8 cellular contexts compared by ENCODE assay signal in genomic region chr9:129836342-129837007, GRCh38. TPM values are rescaled to one million over a fixed set of nuclear protein-coding genes. Genes with fewer than 3 reads are reported as not detected.
DNase-seq lines count a peak whose midpoint lies in the region; ATAC-seq, FAIRE-seq and TF ChIP-seq lines count a peak whose summit lies in the region.

No MANE protein-coding gene starts in this region.

- peak; percentile 30 for DNase-seq in COLO668 (lab: John Stamatoyannopoulos, UW; ENCODE audit: unreplicated experiment)
- DNase-seq in OCI-LY7 (ENCODE audit: low spot score), result peak; percentile 75
- DNase-seq in K562 (ENCODE audit: extremely low read depth in 1 of 4, low spot score in 3 of 4), result peak in 2 of 4 experiments; percentile 43 to 63
- peak; percentile 26 for DNase-seq in transverse colon
- no peak for DNase-seq in NCI-H1048 (lab: John Stamatoyannopoulos, UW)
- DNase-seq in NCI-H345 treated with DMSO at 0.1 percent for 48 hours (lab: John Stamatoyannopoulos, UW; ENCODE audit: unreplicated experiment), result no peak
- no peak for DNase-seq in NCI-H748 treated with DMSO at 0.1 percent for 48 hours (lab: John Stamatoyannopoulos, UW)

- BruUV-seq in OCI-LY7 (replicated peaks; lab: Mats Ljungman, UMichigan) (no TSS peak), K562 (replicated peaks; lab: Mats Ljungman, UMichigan) (no TSS peak)

- H3K9me2 ChIP-seq in OCI-LY7 (ENCODE audit: insufficient read depth, low read length), result no peaks in the 10 kb centered on the region

- H3K9ac ChIP-seq in K562 (ENCODE audit: insufficient read depth in 1 of 2, low read depth in 2 of 2, low read length in 2 of 2), result peak overlapping the region; percentile 88 to 97

- TF ChIP-seq CTCF in OCI-LY7 (conservative IDR thresholded peaks at IDR 0.05; ENCODE audit: low read length), result no peak
- TF ChIP-seq CTCF in K562 (IDR thresholded peaks at IDR 0.05 in 2 of 3, conservative IDR thresholded peaks at IDR 0.05 in 1 of 3; ENCODE audit: insufficient read depth in 2 of 3, low read depth in 1 of 3, low read length in 3 of 3), result 0 out of 6 replicates have a peak, but pooled peaks of 1 of the 3 experiments have one; percentile 27
- no peak for TF ChIP-seq CTCF in transverse colon (IDR thresholded peaks at IDR 0.05)

- H3K27ac ChIP-seq in OCI-LY7 (ENCODE audit: low read depth, low read length, poor library complexity, severe bottlenecking) (peak overlapping the region; percentile 49), K562 (ENCODE audit: extremely low read depth, low read depth, low read length) (peak overlapping the region; percentile 80), transverse colon (peak overlapping the region; percentile 88 to 98 (median 96))

- intact Hi-C loops in OCI-LY7 (cut with micrococcal nuclease; ENCODE audit: unreplicated experiment), result no loop called here
- intact Hi-C loops in K562 (cut with micrococcal nuclease), result no loop called here
- intact Hi-C loops in transverse colon (cut with DNase I; ENCODE audit: low total_unique reads), result no loop called here

- peaks cover 9% of the 10 kb centered on the region for H3K9me1 ChIP-seq in K562 (ENCODE audit: control insufficient read depth, insufficient read depth, low read length)

- H3K4me2 ChIP-seq in OCI-LY7 (ENCODE audit: low read length) (peak overlapping the region; percentile 96), K562 (ENCODE audit: insufficient read depth, low read length) (peak overlapping the region; percentile 89)

- WGBS in K562 (ENCODE audit: insufficient coverage, low coverage, missing lambda C conversion rate), result 18% methylated on average over 16 of the region's 16 CpGs
- 0 to 42% methylated on average over 1 to 16 of the region's 16 CpGs for WGBS in transverse colon (ENCODE audit: low coverage in 1 of 2), 2 donors

- no peak for TF ChIP-seq POLR2A in K562 (conservative IDR thresholded peaks at IDR 0.05)
- no peak for TF ChIP-seq POLR2A in transverse colon (IDR thresholded peaks at IDR 0.05)

- H3K4me3 ChIP-seq in OCI-LY7 (ENCODE audit: low read depth, low read length, poor library complexity, severe bottlenecking) (peak overlapping the region; percentile 93), K562 (peak overlapping the region; percentile 90), mononuclear cell (ENCODE audit: low read length) (peak overlapping the region; percentile 93), transverse colon (peak overlapping the region; percentile 85 to 100 (median 92))

- peak; percentile 7; the same call in 2 of the 3 replicates for ATAC-seq in K562

- CTCF ChIA-PET in OCI-LY7 (lab: Charles Lee; ENCODE audit: unreplicated experiment), result no interaction called here
- CTCF ChIA-PET in K562 (lab: Yijun Ruan, JAX; ENCODE audit: low intra/inter-chr PET ratio), result no interaction called here

- TF ChIP-seq RAD21 in K562 (CRISPR knock-in tag; conservative IDR thresholded peaks at IDR 0.05 in 1 of 2, IDR thresholded peaks at IDR 0.05 in 1 of 2), result 0 out of 4 replicates have a peak, but pooled peaks of 1 of the 2 experiments have one; percentile 3

- POLR2A ChIA-PET in OCI-LY7 (lab: Charles Lee) (no interaction called here), K562 (lab: Yijun Ruan, JAX) (interaction anchor here (0.6 to 5.5 kb wide), 8 partner anchors 8 to 352 kb away, joined by 3 to 39 read pairs (median 5); no protein-coding TSS in a partner anchor)

- H3K9me3 ChIP-seq in OCI-LY7 (ENCODE audit: low read length) (no peaks in the 10 kb centered on the region), K562 (replicated peaks; ENCODE audit: control insufficient read depth, insufficient read depth, low read depth, low read length) (no peaks in the 10 kb centered on the region), mononuclear cell (ENCODE audit: low read depth, low read length) (no peaks in the 10 kb centered on the region), transverse colon (no peaks in the 10 kb centered on the region)

- H2AFZ ChIP-seq in OCI-LY7 (ENCODE audit: low read length) (peak overlapping the region; percentile 22; the same call in 1 of the 2 replicates), K562 (ENCODE audit: low read depth, low read length) (no peak overlapping the region)

- H3K27me3 ChIP-seq in K562 (ENCODE audit: control insufficient read depth in 2 of 2, insufficient read depth in 2 of 2, low read length in 2 of 2) (no peaks in the 10 kb centered on the region), mononuclear cell (ENCODE audit: insufficient read depth, low read length) (no peaks in the 10 kb centered on the region), transverse colon (no peaks in the 10 kb centered on the region)

- peaks cover 48% of the 10 kb centered on the region for H3K4me1 ChIP-seq in OCI-LY7 (ENCODE audit: insufficient read depth, low read length, poor library complexity, severe bottlenecking)
- H3K4me1 ChIP-seq in K562 (replicated peaks in 1 of 2; ENCODE audit: control insufficient read depth in 2 of 2, insufficient read depth in 2 of 2, low read length in 2 of 2), result peaks cover 45 to 48% of the 10 kb centered on the region in 2 experiments
- peaks cover 51% of the 10 kb centered on the region for H3K4me1 ChIP-seq in mononuclear cell (ENCODE audit: insufficient read depth, low read length)
- H3K4me1 ChIP-seq in transverse colon, result peaks cover 0 to 39% (median 22%) of the 10 kb centered on the region in 4 donors

- H3K36me3 ChIP-seq in OCI-LY7 (ENCODE audit: insufficient read depth, low read length), result peaks cover 17% of the 10 kb centered on the region
- peaks cover 48% of the 10 kb centered on the region for H3K36me3 ChIP-seq in K562 (ENCODE audit: control insufficient read depth, insufficient read depth, low read length)
- H3K36me3 ChIP-seq in transverse colon, result peaks cover 0 to 11% (median 5%) of the 10 kb centered on the region in 4 donors

- TF ChIP-seq EP300 in K562 (IDR thresholded peaks at IDR 0.05; ENCODE audit: low read length) (no peak), transverse colon (IDR thresholded peaks at IDR 0.05; ENCODE audit: low read depth) (no peak)

- FAIRE-seq in K562 (lab: Jason Lieb, UNC), result no peak

- peaks cover 30% of the 10 kb centered on the region for H3K79me2 ChIP-seq in OCI-LY7 (ENCODE audit: insufficient read depth, low read depth, low read length)
- peaks cover 78% of the 10 kb centered on the region for H3K79me2 ChIP-seq in K562 (ENCODE audit: control insufficient read depth, insufficient read depth, low read length)

- in situ Hi-C loops in K562 (cut with MboI), result no loop called here
- in situ Hi-C loops in transverse colon (cut with MboI; ENCODE audit: low pct_ligation_motif_present in 1 of 4, low pct_unique_long_range_greater_than_20kb in 1 of 4, low sequenced_read_pairs in 3 of 4), result no loop called here

- H4K20me1 ChIP-seq in OCI-LY7 (ENCODE audit: insufficient read depth, low read length) (peaks cover 7% of the 10 kb centered on the region; the same call in 1 of the 2 replicates), K562 (replicated peaks; ENCODE audit: control insufficient read depth, insufficient read depth, low read length) (no peaks in the 10 kb centered on the region)

RNA-seq across cellular contexts. Expression of gene USP20, which starts 1.2 kb away (rescaled TPM):
- 14.4 and 15.5 TPM in 2 replicates for total RNA-seq in OCI-LY7 (2014; rRNA removed; shearing (Covaris generic))
- total RNA-seq in OCI-LY7 (2022) (24.1 and 26.1 TPM in 2 replicates), K562 (2014; rRNA removed) (77.0 and 115 TPM in 2 replicates), K562 (2014; rRNA removed; fragmentation: Illumina TruSeq; extraction: Trizol) (20.6 and 22.0 TPM in 2 replicates), K562 (2015; rRNA removed; fragmentation: Illumina TruSeq; extraction: Trizol) (41.3 and 44.8 TPM in 2 replicates), K562 (2021) (119 and 136 TPM in 2 replicates), mononuclear cell (17.1 TPM), transverse colon (10 to 100 TPM; 18.3 to 40.0 (median 25.3) TPM)
- total RNA-seq in K562 (2011; cell fraction: chromatin; rRNA removed; ENCODE audit: low replicate concordance), result 152 and 399 TPM in 2 replicates
- 296 and 299 TPM in 2 replicates for total RNA-seq in K562 (2011; cell fraction: nucleolus; rRNA removed)
- 160 and 192 TPM in 2 replicates for total RNA-seq in K562 (2011; cell fraction: nucleoplasm; rRNA removed)
- polyA plus RNA-seq in K562 (2011; rRNA removed) (54.6 and 81.2 TPM in 2 replicates), K562 (2014; fragmentation: Illumina TruSeq; extraction: Trizol) (49.1 and 76.2 TPM in 2 replicates), K562 (2014; fragmentation: Nextera tagmentation; extraction: Ambion mirVana) (1 to 10 TPM; 1.9 to 3.2 TPM), K562 (2014; rRNA removed) (103 and 104 TPM in 2 replicates)
- polyA plus RNA-seq in K562 (2011; cell fraction: cytosol; rRNA removed), result 64.8 and 118 TPM in 2 replicates
- 369 and 565 TPM in 2 replicates for polyA plus RNA-seq in K562 (2011; cell fraction: nucleus; rRNA removed)
- polyA plus RNA-seq in K562 (2012), result 82.0 and 122 TPM in 2 replicates
- 25.8 and 37.9 TPM in 2 replicates for polyA minus RNA-seq in K562 (2011; rRNA and poly(A)+ RNA removed)
- polyA minus RNA-seq in K562 (2011; cell fraction: cytosol; rRNA and poly(A)+ RNA removed), result 39.3 and 57.6 TPM in 2 replicates
- polyA minus RNA-seq in K562 (2011; cell fraction: nucleus; rRNA and poly(A)+ RNA removed), result 82.0 and 96.4 TPM in 2 replicates

RNA-seq across cellular contexts. Expression of gene C9orf78, which starts 1.4 kb away (rescaled TPM):
- 49.4 and 57.6 TPM in 2 replicates for total RNA-seq in OCI-LY7 (2014; rRNA removed; shearing (Covaris generic))
- total RNA-seq in OCI-LY7 (2022), result 60.6 and 62.4 TPM in 2 replicates
- 68.6 and 74.7 TPM in 2 replicates for total RNA-seq in K562 (2011; cell fraction: chromatin; rRNA removed; ENCODE audit: low replicate concordance)
- total RNA-seq in K562 (2011; cell fraction: nucleolus; rRNA removed), result 46.6 and 51.7 TPM in 2 replicates
- 66.1 and 96.3 TPM in 2 replicates for total RNA-seq in K562 (2011; cell fraction: nucleoplasm; rRNA removed)
- 196 and 199 TPM in 2 replicates for total RNA-seq in K562 (2014; rRNA removed)
- 199 and 240 TPM in 2 replicates for total RNA-seq in K562 (2014; rRNA removed; fragmentation: Illumina TruSeq; extraction: Trizol)
- 220 and 223 TPM in 2 replicates for total RNA-seq in K562 (2015; rRNA removed; fragmentation: Illumina TruSeq; extraction: Trizol)
- total RNA-seq in K562 (2021), result 89.0 and 94.6 TPM in 2 replicates
- 109 and 202 TPM in 2 replicates for polyA plus RNA-seq in K562 (2011; rRNA removed)
- polyA plus RNA-seq in K562 (2011; cell fraction: cytosol; rRNA removed), result 59.0 and 71.4 TPM in 2 replicates
- 17.0 and 17.5 TPM in 2 replicates for polyA plus RNA-seq in K562 (2011; cell fraction: nucleus; rRNA removed)
- 93.6 and 169 TPM in 2 replicates for polyA plus RNA-seq in K562 (2012)
- 210 and 222 TPM in 2 replicates for polyA plus RNA-seq in K562 (2014; fragmentation: Illumina TruSeq; extraction: Trizol)
- 100 to 1,000 TPM; 132 to 266 TPM for polyA plus RNA-seq in K562 (2014; fragmentation: Nextera tagmentation; extraction: Ambion mirVana)
- 228 and 240 TPM in 2 replicates for polyA plus RNA-seq in K562 (2014; rRNA removed)
- polyA minus RNA-seq in K562 (2011; rRNA and poly(A)+ RNA removed), result 131 and 142 TPM in 2 replicates
- 32.3 and 42.4 TPM in 2 replicates for polyA minus RNA-seq in K562 (2011; cell fraction: cytosol; rRNA and poly(A)+ RNA removed)
- 14.0 and 19.8 TPM in 2 replicates for polyA minus RNA-seq in K562 (2011; cell fraction: nucleus; rRNA and poly(A)+ RNA removed)
- 169 TPM for total RNA-seq in mononuclear cell
- total RNA-seq in transverse colon, result 100 to 1,000 TPM in 1 of 4 donors, 10 to 100 TPM in 3; 43.6 to 263 (median 47.7) TPM

RNA-seq across cellular contexts. Expression of gene TOR1A, which starts 12.5 kb away (rescaled TPM):
- 32.7 and 34.9 TPM in 2 replicates for total RNA-seq in OCI-LY7 (2014; rRNA removed; shearing (Covaris generic))
- 37.0 and 37.4 TPM in 2 replicates for total RNA-seq in OCI-LY7 (2022)
- total RNA-seq in K562 (2011; cell fraction: chromatin; rRNA removed; ENCODE audit: low replicate concordance), result 109 and 165 TPM in 2 replicates
- total RNA-seq in K562 (2011; cell fraction: nucleolus; rRNA removed), result 107 and 123 TPM in 2 replicates
- 121 and 138 TPM in 2 replicates for total RNA-seq in K562 (2011; cell fraction: nucleoplasm; rRNA removed)
- 44.4 and 46.0 TPM in 2 replicates for total RNA-seq in K562 (2014; rRNA removed)
- 39.9 and 45.9 TPM in 2 replicates for total RNA-seq in K562 (2014; rRNA removed; fragmentation: Illumina TruSeq; extraction: Trizol)
- total RNA-seq in K562 (2015; rRNA removed; fragmentation: Illumina TruSeq; extraction: Trizol), result 54.3 and 55.5 TPM in 2 replicates
- 49.5 and 51.3 TPM in 2 replicates for total RNA-seq in K562 (2021)
- 74.8 and 85.8 TPM in 2 replicates for polyA plus RNA-seq in K562 (2011; rRNA removed)
- 67.0 and 76.5 TPM in 2 replicates for polyA plus RNA-seq in K562 (2011; cell fraction: cytosol; rRNA removed)
- 41.7 and 44.0 TPM in 2 replicates for polyA plus RNA-seq in K562 (2011; cell fraction: nucleus; rRNA removed)
- 55.0 and 59.0 TPM in 2 replicates for polyA plus RNA-seq in K562 (2012)
- 68.9 and 74.0 TPM in 2 replicates for polyA plus RNA-seq in K562 (2014; fragmentation: Illumina TruSeq; extraction: Trizol)
- 1 to 10 TPM; 4.5 to 9.9 TPM for polyA plus RNA-seq in K562 (2014; fragmentation: Nextera tagmentation; extraction: Ambion mirVana)
- 67.9 and 74.7 TPM in 2 replicates for polyA plus RNA-seq in K562 (2014; rRNA removed)
- polyA minus RNA-seq in K562 (2011; rRNA and poly(A)+ RNA removed), result 56.3 and 66.1 TPM in 2 replicates
- polyA minus RNA-seq in K562 (2011; cell fraction: cytosol; rRNA and poly(A)+ RNA removed), result 27.0 and 29.2 TPM in 2 replicates
- polyA minus RNA-seq in K562 (2011; cell fraction: nucleus; rRNA and poly(A)+ RNA removed), result 23.3 and 34.1 TPM in 2 replicates
- total RNA-seq in mononuclear cell, result 20.3 TPM
- 10 to 100 TPM in 3 of 4 donors, 1 to 10 TPM in 1; 6.2 to 47.0 (median 40.0) TPM for total RNA-seq in transverse colon

RNA-seq across cellular contexts. Expression of gene TOR1B, which starts 33.5 kb away (rescaled TPM):
- 12.0 and 13.3 TPM in 2 replicates for total RNA-seq in OCI-LY7 (2014; rRNA removed; shearing (Covaris generic))
- 14.9 and 18.4 TPM in 2 replicates for total RNA-seq in OCI-LY7 (2022)
- 77.2 and 131 TPM in 2 replicates for total RNA-seq in K562 (2011; cell fraction: chromatin; rRNA removed; ENCODE audit: low replicate concordance)
- 102 and 116 TPM in 2 replicates for total RNA-seq in K562 (2011; cell fraction: nucleolus; rRNA removed)
- total RNA-seq in K562 (2011; cell fraction: nucleoplasm; rRNA removed), result 91.4 and 101 TPM in 2 replicates
- 21.5 and 24.5 TPM in 2 replicates for total RNA-seq in K562 (2014; rRNA removed)
- total RNA-seq in K562 (2014; rRNA removed; fragmentation: Illumina TruSeq; extraction: Trizol), result 23.4 and 23.9 TPM in 2 replicates
- total RNA-seq in K562 (2015; rRNA removed; fragmentation: Illumina TruSeq; extraction: Trizol), result 23.7 and 25.4 TPM in 2 replicates
- 28.6 and 28.7 TPM in 2 replicates for total RNA-seq in K562 (2021)
- 28.9 and 36.5 TPM in 2 replicates for polyA plus RNA-seq in K562 (2011; rRNA removed)
- polyA plus RNA-seq in K562 (2011; cell fraction: cytosol; rRNA removed), result 28.1 and 29.3 TPM in 2 replicates
- 23.9 and 27.6 TPM in 2 replicates for polyA plus RNA-seq in K562 (2011; cell fraction: nucleus; rRNA removed)
- polyA plus RNA-seq in K562 (2012), result 19.3 and 22.5 TPM in 2 replicates
- 24.6 and 27.0 TPM in 2 replicates for polyA plus RNA-seq in K562 (2014; fragmentation: Illumina TruSeq; extraction: Trizol)
- polyA plus RNA-seq in K562 (2014; fragmentation: Nextera tagmentation; extraction: Ambion mirVana), result 1 to 10 TPM; 4.2 to 6.9 TPM
- polyA plus RNA-seq in K562 (2014; rRNA removed), result 28.1 and 29.2 TPM in 2 replicates
- polyA minus RNA-seq in K562 (2011; rRNA and poly(A)+ RNA removed), result 27.4 and 40.5 TPM in 2 replicates
- 11.3 and 14.8 TPM in 2 replicates for polyA minus RNA-seq in K562 (2011; cell fraction: cytosol; rRNA and poly(A)+ RNA removed)
- polyA minus RNA-seq in K562 (2011; cell fraction: nucleus; rRNA and poly(A)+ RNA removed), result 19.0 and 21.8 TPM in 2 replicates
- 12.3 TPM for total RNA-seq in mononuclear cell
- 100 to 1,000 TPM in 1 of 4 donors, 10 to 100 TPM in 3; 49.0 to 105 (median 62.7) TPM for total RNA-seq in transverse colon

Comparison
In these comparisons a context has a peak if more than half of its experiments do, and no peak if none do; other contexts are left out.
1. DNase-seq: peak in COLO668 (single experiment), OCI-LY7 (single experiment) and transverse colon (single experiment); none in NCI-H1048 (single experiment), NCI-H345 treated with DMSO at 0.1 percent for 48 hours (single experiment) and NCI-H748 treated with DMSO at 0.1 percent for 48 hours (single experiment).
2. Peak in every context shown above with its lines, with median percentiles within 50 percentile points of each other: H3K27ac ChIP-seq and H3K4me3 ChIP-seq.